ENCODE assay signal across 2 cellular contexts in the genomic region with DNA sequence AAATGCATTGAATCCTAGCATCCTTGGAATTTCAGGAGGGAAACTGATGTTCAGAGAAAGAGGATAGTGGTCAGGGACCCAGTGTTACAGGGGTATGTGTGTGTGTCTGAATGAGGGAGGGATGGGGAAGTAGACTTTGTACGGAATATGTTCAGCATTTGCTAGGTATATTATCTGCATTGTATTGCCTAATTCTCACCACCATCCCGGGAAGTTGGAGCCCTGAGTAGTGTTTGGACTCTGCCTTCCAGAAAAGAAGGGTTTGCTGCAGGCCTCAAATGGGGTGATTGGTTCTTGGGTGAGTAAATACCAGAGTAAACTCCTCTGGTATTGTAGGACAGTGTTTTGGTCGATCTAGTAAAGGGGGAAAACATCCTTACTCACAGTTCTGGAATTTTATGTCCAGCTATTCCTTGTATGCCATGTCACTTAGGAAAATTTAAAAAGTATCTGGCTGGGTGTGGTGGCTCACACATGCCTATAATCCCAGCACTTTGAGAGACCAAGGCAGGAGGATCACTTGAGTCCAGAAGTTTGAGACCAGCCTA.
A peak's percentile ranks its signal among the peaks of the same experiment; 100 is the strongest.
TF ChIP-seq lines count a peak whose summit lies in the region.

No MANE protein-coding gene starts in this region.

TF ChIP-seq in HepG2, 621 proteins besides CTCF, POLR2A, EP300 and RAD21:
- TF ChIP-seq HNRNPUL1 (IDR thresholded peaks at IDR 0.05; ENCODE audit: low read depth, low read length) (no peak), CEBPG (CRISPR knock-in tag; IDR thresholded peaks at IDR 0.05) (peak; percentile 47; the same call in 1 of the 2 replicates), STAT5B (CRISPR knock-in tag; IDR thresholded peaks at IDR 0.05) (no peak), HNF4A (CRISPR knock-in tag; IDR thresholded peaks at IDR 0.05) (peak; percentile 38; the same call in 1 of the 2 replicates), CBX1 (IDR thresholded peaks at IDR 0.05; ENCODE audit: low read depth) (no peak), KDM3A (CRISPR knock-in tag; IDR thresholded peaks at IDR 0.05; ENCODE audit: low read depth) (no peak), CEBPB (IDR thresholded peaks at IDR 0.05; ENCODE audit: borderline replicate concordance, low read depth, low read length) (peak; percentile 62), NFE2L1 (CRISPR knock-in tag; IDR thresholded peaks at IDR 0.05; ENCODE audit: borderline replicate concordance) (no peak), ZNF180 (CRISPR knock-in tag; IDR thresholded peaks at IDR 0.05; ENCODE audit: borderline replicate concordance, low read depth) (no peak)

TF ChIP-seq in SK-N-SH, 30 proteins besides CTCF, POLR2A, EP300 and RAD21:
- TF ChIP-seq NFIC (IDR thresholded peaks at IDR 0.05; ENCODE audit: borderline replicate concordance) (no peak), GATA2 (CRISPR knock-in tag; IDR thresholded peaks at IDR 0.05) (no peak), SMC3 (IDR thresholded peaks at IDR 0.05; ENCODE audit: low read depth, low read length) (no peak), SIN3A (IDR thresholded peaks at IDR 0.05; ENCODE audit: borderline replicate concordance, low read depth, low read length) (no peak), FOXJ3 (CRISPR knock-in tag; IDR thresholded peaks at IDR 0.05) (no peak), MEF2A (IDR thresholded peaks at IDR 0.05; ENCODE audit: borderline replicate concordance, low read depth) (no peak), YY1 (IDR thresholded peaks at IDR 0.05; ENCODE audit: low read depth) (no peak), FOXM1 (IDR thresholded peaks at IDR 0.05; ENCODE audit: low read depth) (no peak), MXI1 (IDR thresholded peaks at IDR 0.05; ENCODE audit: low read depth, low read length) (no peak), RFX5 (IDR thresholded peaks at IDR 0.05; ENCODE audit: low read length) (no peak)
- TF ChIP-seq, protein P1, sequence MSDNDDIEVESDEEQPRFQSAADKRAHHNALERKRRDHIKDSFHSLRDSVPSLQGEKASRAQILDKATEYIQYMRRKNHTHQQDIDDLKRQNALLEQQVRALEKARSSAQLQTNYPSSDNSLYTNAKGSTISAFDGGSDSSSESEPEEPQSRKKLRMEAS (IDR thresholded peaks at IDR 0.05; ENCODE audit: low read depth): no peak
- TF ChIP-seq, protein P2, sequence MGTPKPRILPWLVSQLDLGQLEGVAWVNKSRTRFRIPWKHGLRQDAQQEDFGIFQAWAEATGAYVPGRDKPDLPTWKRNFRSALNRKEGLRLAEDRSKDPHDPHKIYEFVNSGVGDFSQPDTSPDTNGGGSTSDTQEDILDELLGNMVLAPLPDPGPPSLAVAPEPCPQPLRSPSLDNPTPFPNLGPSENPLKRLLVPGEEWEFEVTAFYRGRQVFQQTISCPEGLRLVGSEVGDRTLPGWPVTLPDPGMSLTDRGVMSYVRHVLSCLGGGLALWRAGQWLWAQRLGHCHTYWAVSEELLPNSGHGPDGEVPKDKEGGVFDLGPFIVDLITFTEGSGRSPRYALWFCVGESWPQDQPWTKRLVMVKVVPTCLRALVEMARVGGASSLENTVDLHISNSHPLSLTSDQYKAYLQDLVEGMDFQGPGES (IDR thresholded peaks at IDR 0.05; ENCODE audit: low read depth, low read length): no peak
